Comparison of ENCODE assay signal across 1 cellular context in genomic region chr1:193730017-193730416, GRCh38.
TF ChIP-seq lines count a peak whose summit lies in the region.

No MANE protein-coding gene starts in this region.

TF ChIP-seq in H1, 55 proteins besides CTCF, POLR2A, EP300 and RAD21:
- no peak for TF ChIP-seq CBX5 (IDR thresholded peaks at IDR 0.05; ENCODE audit: low read depth, low read length)
- peak; percentile 21; the same call in 1 of the 2 replicates for TF ChIP-seq CEBPB (IDR thresholded peaks at IDR 0.05; ENCODE audit: low read depth, low read length)
TF ChIP-seq in H1: peak in this region for 1.
